14 cellular contexts compared by ENCODE assay signal in the genomic region with DNA sequence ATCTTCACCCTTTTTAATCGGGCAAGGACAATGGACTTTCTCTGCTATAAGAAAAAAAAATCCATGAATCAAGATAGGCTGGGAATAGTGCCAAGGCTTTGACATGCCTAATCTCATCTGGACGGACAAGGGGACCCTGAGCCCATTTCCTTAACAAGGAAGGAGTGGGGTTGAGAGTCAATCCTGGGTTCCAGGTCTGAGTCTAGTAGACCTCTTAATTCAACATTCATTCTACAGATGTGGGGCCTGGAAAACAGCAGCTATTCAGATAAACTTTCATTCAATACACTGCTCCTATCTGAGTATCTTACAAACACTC.
DNase-seq lines count a peak whose midpoint lies in the region; ATAC-seq lines count a peak whose summit lies in the region.
"Had no signal": no experiment of that assay in that cellular context is flagged by ENCODE, and none has a peak within 500 bp of the region (broad histone marks: within the 10 kb centered on the region; RNA-seq: fewer than 3 reads in every experiment).

No MANE protein-coding gene starts in this region.

- H4K20me1 ChIP-seq in GM23248 (ENCODE audit: insufficient read depth): no peaks in the 10 kb centered on the region

- H3K4me3 ChIP-seq in effector memory CD4-positive, alpha-beta T cell (ENCODE audit: insufficient read depth, low read depth, low read length, poor library complexity, severe bottlenecking): no peak overlapping the region
- no peak overlapping the region for H3K4me3 ChIP-seq in GM23248
- H3K4me3 ChIP-seq: dorsolateral prefrontal cortex, sigmoid colon had no signal

- peak overlapping the region; percentile 93 for H3K27ac ChIP-seq in effector memory CD4-positive, alpha-beta T cell (ENCODE audit: insufficient read depth, low read length, poor library complexity, severe bottlenecking)
- H3K27ac ChIP-seq in GM23248: no peak overlapping the region
- H3K27ac ChIP-seq: sigmoid colon had no signal

- H3K4me1 Mint-ChIP-seq in activated CD8-positive, alpha-beta memory T cell treated with anti-CD3 and anti-CD28 coated beads, Interleukin-2, amount 10 ng/mL, durations not matched to agents 7 days and 5 days: peaks cover 75% of the 10 kb centered on the region
- peaks cover 71% of the 10 kb centered on the region for H3K4me1 Mint-ChIP-seq in stimulated activated memory B cell treated with anti-CD40 and anti-IgM and Interleukin-4, amounts not matched to agents 10 μg/mL and 1 μg/mL and 100 μg/mL, for 72 hours

- H3K4me1 ChIP-seq in effector memory CD4-positive, alpha-beta T cell (ENCODE audit: control insufficient read depth, insufficient read depth, low read length, poor library complexity, severe bottlenecking): peaks cover 44% of the 10 kb centered on the region
- H3K4me1 ChIP-seq in GM23248 (ENCODE audit: insufficient read depth): no peaks in the 10 kb centered on the region

- no peak overlapping the region for H3K4me2 ChIP-seq in GM23248 (ENCODE audit: unreplicated experiment)

- 62 to 68% methylated on average over 2 of the region's 2 CpGs for WGBS in GM23248 (ENCODE audit: low coverage in 1 of 2, low lambda C conversion rate in 2 of 2, missing lambda C conversion rate in 2 of 2), 2 experiments

- no peaks in the 10 kb centered on the region for H3K9me2 ChIP-seq in GM23248 (ENCODE audit: insufficient read depth)

- no peak overlapping the region for H3K9ac ChIP-seq in GM23248

- H3K9me3 Mint-ChIP-seq in activated CD8-positive, alpha-beta memory T cell treated with anti-CD3 and anti-CD28 coated beads, Interleukin-2, amount 10 ng/mL, durations not matched to agents 7 days and 5 days (ENCODE audit: low read depth): no peaks in the 10 kb centered on the region
- no peaks in the 10 kb centered on the region for H3K9me3 Mint-ChIP-seq in stimulated activated memory B cell treated with anti-CD40 and anti-IgM and Interleukin-4, amounts not matched to agents 10 μg/mL and 1 μg/mL and 100 μg/mL, for 72 hours
- H3K9me3 Mint-ChIP-seq: activated T-cell treated with anti-CD3 and anti-CD28 coated beads, Interleukin-2, amount 50 U/mL, for 4 hours; WTC11 had no signal

- H3F3A ChIP-seq in GM23248 (ENCODE audit: insufficient read depth): no peaks in the 10 kb centered on the region

- in situ Hi-C loops in GM23248 (cut with MboI): no loop called here

- no peak for ATAC-seq in activated CD8-positive, alpha-beta memory T cell treated with anti-CD3 and anti-CD28 coated beads, Interleukin-2, amount 10 ng/mL, durations not matched to agents 7 days and 5 days
- no peak for ATAC-seq in stimulated activated memory B cell treated with anti-CD40 and anti-IgM and Interleukin-4, amounts not matched to agents 10 μg/mL and 1 μg/mL and 100 μg/mL, for 72 hours
- ATAC-seq in HG02571 (IDR thresholded peaks at IDR 0.05; ENCODE audit: unreplicated experiment): no peak
- ATAC-seq: activated T-cell treated with anti-CD3 and anti-CD28 coated beads, Interleukin-2, amount 50 U/mL, for 4 hours; WTC11 had no signal

- H3K9me3 ChIP-seq in effector memory CD4-positive, alpha-beta T cell (ENCODE audit: control insufficient read depth, low read length): no peaks in the 10 kb centered on the region
- no peaks in the 10 kb centered on the region for H3K9me3 ChIP-seq in GM23248 (ENCODE audit: low read depth)
- H3K9me3 ChIP-seq: sigmoid colon had no signal

- H3K36me3 Mint-ChIP-seq in activated CD8-positive, alpha-beta memory T cell treated with anti-CD3 and anti-CD28 coated beads, Interleukin-2, amount 10 ng/mL, durations not matched to agents 7 days and 5 days: peaks cover 36% of the 10 kb centered on the region
- H3K36me3 Mint-ChIP-seq in stimulated activated memory B cell treated with anti-CD40 and anti-IgM and Interleukin-4, amounts not matched to agents 10 μg/mL and 1 μg/mL and 100 μg/mL, for 72 hours: peaks cover 69% of the 10 kb centered on the region

- DNase-seq in activated CD8-positive, alpha-beta memory T cell treated with anti-CD3 and anti-CD28 coated beads, Interleukin-2, amount 10 ng/mL, durations not matched to agents 7 days and 5 days: no peak
- DNase-seq in activated CD8-positive, alpha-beta memory T cell treated with anti-CD3 and anti-CD28 coated beads, Interleukin-2, amount 50 U/mL, for 4 hours: no peak
- peak; percentile 44 for DNase-seq in OCI-M1 (lab: John Stamatoyannopoulos, UW)
- no peak for DNase-seq in effector memory CD4-positive, alpha-beta T cell
- DNase-seq in NK-92 (lab: John Stamatoyannopoulos, UW; ENCODE audit: unreplicated experiment): no peak
- no peak for DNase-seq in GM23248
- DNase-seq: activated T-cell treated with anti-CD3 and anti-CD28 coated beads, Interleukin-2, amount 50 U/mL, for 4 hours; DMS 273 treated with DMSO at 0.1 percent for 48 hours; sigmoid colon; stimulated activated CD4-positive, alpha-beta T cell treated with anti-CD3 and anti-CD28 coated beads, Interleukin-4, amount 100 ng/mL, for 4 hours had no signal

- no peaks in the 10 kb centered on the region for H3K27me3 ChIP-seq in effector memory CD4-positive, alpha-beta T cell (replicated peaks; ENCODE audit: control insufficient read depth, insufficient read depth, low read length, poor library complexity, severe bottlenecking)
- H3K27me3 ChIP-seq in GM23248 (replicated peaks; ENCODE audit: insufficient read depth): peaks cover 14% of the 10 kb centered on the region; the same call in 1 of the 2 replicates
- H3K27me3 ChIP-seq: dorsolateral prefrontal cortex, sigmoid colon had no signal

- CTCF ChIA-PET in activated CD8-positive, alpha-beta memory T cell treated with anti-CD3 and anti-CD28 coated beads, Interleukin-2, amount 10 ng/mL, durations not matched to agents 7 days and 5 days (lab: Charles Lee): interaction anchor here (0.9 to 7.9 kb wide), 3 partner anchors 9 to 26 kb away, joined by 3 to 73 read pairs (median 5); no protein-coding TSS in a partner anchor

- H3K27me3 Mint-ChIP-seq in activated CD8-positive, alpha-beta memory T cell treated with anti-CD3 and anti-CD28 coated beads, Interleukin-2, amount 10 ng/mL, durations not matched to agents 7 days and 5 days: no peaks in the 10 kb centered on the region
- H3K27me3 Mint-ChIP-seq in stimulated activated memory B cell treated with anti-CD40 and anti-IgM and Interleukin-4, amounts not matched to agents 10 μg/mL and 1 μg/mL and 100 μg/mL, for 72 hours: no peaks in the 10 kb centered on the region

- peak overlapping the region; percentile 22 for H3K27ac Mint-ChIP-seq in activated CD8-positive, alpha-beta memory T cell treated with anti-CD3 and anti-CD28 coated beads, Interleukin-2, amount 10 ng/mL, durations not matched to agents 7 days and 5 days
- peak overlapping the region; percentile 99 for H3K27ac Mint-ChIP-seq in stimulated activated memory B cell treated with anti-CD40 and anti-IgM and Interleukin-4, amounts not matched to agents 10 μg/mL and 1 μg/mL and 100 μg/mL, for 72 hours

- no peak overlapping the region for H2AFZ ChIP-seq in GM23248

- H3K4me3 Mint-ChIP-seq in activated CD8-positive, alpha-beta memory T cell treated with anti-CD3 and anti-CD28 coated beads, Interleukin-2, amount 10 ng/mL, durations not matched to agents 7 days and 5 days: no peak overlapping the region
- H3K4me3 Mint-ChIP-seq in stimulated activated memory B cell treated with anti-CD40 and anti-IgM and Interleukin-4, amounts not matched to agents 10 μg/mL and 1 μg/mL and 100 μg/mL, for 72 hours: no peak overlapping the region
- H3K4me3 Mint-ChIP-seq: activated T-cell treated with anti-CD3 and anti-CD28 coated beads, Interleukin-2, amount 50 U/mL, for 4 hours; WTC11 had no signal

- H3K79me2 ChIP-seq in GM23248 (ENCODE audit: insufficient read depth): no peaks in the 10 kb centered on the region

- peaks cover 65% of the 10 kb centered on the region for H3K36me3 ChIP-seq in effector memory CD4-positive, alpha-beta T cell (ENCODE audit: control insufficient read depth, insufficient read depth, low read length)
- no peaks in the 10 kb centered on the region for H3K36me3 ChIP-seq in GM23248 (ENCODE audit: low read depth)
- H3K36me3 ChIP-seq: sigmoid colon had no signal
